In genomic region chr7:8251195-8251594, GRCh38 we compare ENCODE assay signal across 16 cellular contexts. TPM values are rescaled to one million over a fixed set of nuclear protein-coding genes. Genes with fewer than 3 reads are reported as not detected.
A peak's percentile ranks its signal among the peaks of the same experiment; 100 is the strongest.
DNase-seq lines count a peak whose midpoint lies in the region; ATAC-seq, FAIRE-seq and TF ChIP-seq lines count a peak whose summit lies in the region.
"Had no signal": no experiment of that assay in that cellular context is flagged by ENCODE, and none has a peak within 500 bp of the region (broad histone marks: within the 10 kb centered on the region; RNA-seq: fewer than 3 reads in every experiment).

No MANE protein-coding gene starts in this region.

- no peak overlapping the region for H4K5ac ChIP-seq in mesendoderm (ENCODE audit: low read length)

- no peak overlapping the region for H2BK15ac ChIP-seq in mesendoderm (replicated peaks; ENCODE audit: low read depth)

- no peak overlapping the region for H3K4me3 ChIP-seq in RWPE2 (ENCODE audit: severe bottlenecking)
- no peak overlapping the region for H3K4me3 ChIP-seq in fibroblast of mammary gland (ENCODE audit: control insufficient read depth, low read depth, low read length)
- no peak overlapping the region for H3K4me3 ChIP-seq in BE2C (ENCODE audit: low read depth, low read length)
- no peak overlapping the region for H3K4me3 ChIP-seq in mesendoderm (ENCODE audit: low read length)
- H3K4me3 ChIP-seq: A549, GM12878 had no signal

- no peak overlapping the region for H3K56ac ChIP-seq in mesendoderm (ENCODE audit: low read length)

- no peaks in the 10 kb centered on the region for H3K4me1 ChIP-seq in RWPE2 (ENCODE audit: insufficient read depth, poor library complexity, severe bottlenecking)
- no peaks in the 10 kb centered on the region for H3K4me1 ChIP-seq in BE2C
- no peaks in the 10 kb centered on the region for H3K4me1 ChIP-seq in mesendoderm (ENCODE audit: control insufficient read depth, low read depth, low read length)
- H3K4me1 ChIP-seq: A549 had no signal

- WGBS in mesendoderm (ENCODE audit: extremely low coverage, insufficient coverage, low lambda C conversion rate), result no CpG with 5 or more reads among the region's 1 CpG

- ATAC-seq in RWPE2 (ENCODE audit: low read depth), result peak; percentile 45; the same call in 1 of the 3 replicates
- no peak for ATAC-seq in GM21515 (IDR thresholded peaks at IDR 0.05; ENCODE audit: unreplicated experiment)
- ATAC-seq in GM18502 (IDR thresholded peaks at IDR 0.05; ENCODE audit: poor library complexity, unreplicated experiment), result no peak
- ATAC-seq: A549, GM12878 had no signal

- H3K79me2 ChIP-seq in mesendoderm (ENCODE audit: control insufficient read depth, insufficient read depth, low read length), result no peaks in the 10 kb centered on the region

- H3K9me3 ChIP-seq in RWPE2 (ENCODE audit: severe bottlenecking) (no peaks in the 10 kb centered on the region), BE2C (peaks cover 2% of the 10 kb centered on the region)
- H3K9me3 ChIP-seq: A549, Caco-2 had no signal

- no peak overlapping the region for H3K4ac ChIP-seq in mesendoderm (ENCODE audit: low read depth, low read length)

- no peak overlapping the region for H3K27ac ChIP-seq in RWPE2 (ENCODE audit: poor library complexity, severe bottlenecking)
- no peak overlapping the region for H3K27ac ChIP-seq in mesendoderm (ENCODE audit: low read depth, low read length)
- H3K27ac ChIP-seq: A549, KMS-11 had no signal

- no peaks in the 10 kb centered on the region for H3K27me3 ChIP-seq in RWPE2 (ENCODE audit: insufficient read depth, poor library complexity, severe bottlenecking)
- H3K27me3 ChIP-seq in BE2C, result no peaks in the 10 kb centered on the region
- H3K27me3 ChIP-seq in mesendoderm (ENCODE audit: insufficient read depth, low read length, poor library complexity), result no peaks in the 10 kb centered on the region

- H3K9ac ChIP-seq in mesendoderm (ENCODE audit: low read length), result no peak overlapping the region
- H3K9ac ChIP-seq: KMS-11 had no signal

- H2AK5ac ChIP-seq in mesendoderm (ENCODE audit: low read length), result no peak overlapping the region

- FAIRE-seq in G401.6 (lab: Jason Lieb, UNC), result peak; percentile 17
- FAIRE-seq: A549, GM12878 had no signal

- TF ChIP-seq CTCF in RWPE2 (IDR thresholded peaks at IDR 0.05; ENCODE audit: poor library complexity, severe bottlenecking) (no peak), fibroblast of mammary gland (conservative IDR thresholded peaks at IDR 0.05; ENCODE audit: control insufficient read depth, insufficient read depth, low read depth, low read length) (no peak), BE2C (IDR thresholded peaks at IDR 0.05; ENCODE audit: low read depth, low read length) (no peak)

- no peaks in the 10 kb centered on the region for H3K79me1 ChIP-seq in mesendoderm (ENCODE audit: low read length)

- no peaks in the 10 kb centered on the region for H3K36me3 ChIP-seq in RWPE2 (ENCODE audit: low read depth)
- H3K36me3 ChIP-seq in BE2C, result peaks cover 46% of the 10 kb centered on the region
- H3K36me3 ChIP-seq in mesendoderm (ENCODE audit: control insufficient read depth, insufficient read depth, low read length), result no peaks in the 10 kb centered on the region

- H2BK5ac ChIP-seq in mesendoderm (ENCODE audit: low read length), result no peak overlapping the region

- no peak overlapping the region for H2BK120ac ChIP-seq in mesendoderm (ENCODE audit: low read depth, low read length)

- no peak overlapping the region for H3K23ac ChIP-seq in mesendoderm (ENCODE audit: low read length)

- no peak overlapping the region for H3K4me2 ChIP-seq in mesendoderm (ENCODE audit: low read length)
- H3K4me2 ChIP-seq: A549, KMS-11 had no signal

- DNase-seq in HCEC 1CT, result peak; percentile 33
- no peak for DNase-seq in RWPE2 (ENCODE audit: low spot score)
- peak; percentile 21 for DNase-seq in fibroblast of mammary gland (ENCODE audit: low read depth)
- DNase-seq in BE2C, result no peak
- DNase-seq in mesendoderm, result no peak
- DNase-seq: Caco-2; CD8-positive, alpha-beta memory T cell; DND-41; H7 had no signal

- H4K8ac ChIP-seq in mesendoderm (ENCODE audit: low read depth, low read length), result no peak overlapping the region

- no peak overlapping the region for H3K18ac ChIP-seq in mesendoderm (ENCODE audit: low read length)

RNA-seq across cellular contexts. Expression of gene ICA1, which starts 10.8 kb away (rescaled TPM):
- polyA plus RNA-seq in BE2C (2012; ENCODE audit: insufficient read depth, insufficient read length, low read depth), result 95.4 TPM
- polyA plus RNA-seq in mesendoderm (2013, experiment 1 of 2), result 14.0 TPM
- 15.1 TPM for polyA plus RNA-seq in mesendoderm (2013, experiment 2 of 2)
- polyA plus RNA-seq: AG04450 had no signal

Comparison
In these comparisons a context has a peak if more than half of its experiments do, and no peak if none do; other contexts are left out.
1. DNase-seq: peak in HCEC 1CT (single experiment) and fibroblast of mammary gland (single experiment); none in RWPE2 (single experiment), BE2C (single experiment) and mesendoderm (single experiment).